Comparison of ENCODE assay signal across 1 cellular context in genomic region chr11:2839395-2839941, GRCh38.
A peak's percentile ranks its signal among the peaks of the same experiment; 100 is the strongest.
TF ChIP-seq lines count a peak whose summit lies in the region.

No MANE protein-coding gene starts in this region.

TF ChIP-seq in HepG2, 621 proteins besides CTCF, POLR2A, EP300 and RAD21 (continued from another document and continues in another):
- TF ChIP-seq REST (IDR thresholded peaks at IDR 0.05; ENCODE audit: borderline replicate concordance in 1 of 2, low read depth in 1 of 2, low read length in 2 of 2), result no peak
- peak; percentile 54; the same call in 1 of the 2 replicates for TF ChIP-seq FOXA3 (CRISPR knock-in tag; IDR thresholded peaks at IDR 0.05)
- no peak for TF ChIP-seq FOXJ3 (CRISPR knock-in tag; IDR thresholded peaks at IDR 0.05; ENCODE audit: borderline replicate concordance)
- no peak for TF ChIP-seq PHF5A (CRISPR knock-in tag; IDR thresholded peaks at IDR 0.05; ENCODE audit: low read depth, unreplicated experiment)
- no peak for TF ChIP-seq CEBPZ (IDR thresholded peaks at IDR 0.05; ENCODE audit: low read length)
- TF ChIP-seq BCL6 (CRISPR knock-in tag; IDR thresholded peaks at IDR 0.05), result no peak
- TF ChIP-seq, protein P1, sequence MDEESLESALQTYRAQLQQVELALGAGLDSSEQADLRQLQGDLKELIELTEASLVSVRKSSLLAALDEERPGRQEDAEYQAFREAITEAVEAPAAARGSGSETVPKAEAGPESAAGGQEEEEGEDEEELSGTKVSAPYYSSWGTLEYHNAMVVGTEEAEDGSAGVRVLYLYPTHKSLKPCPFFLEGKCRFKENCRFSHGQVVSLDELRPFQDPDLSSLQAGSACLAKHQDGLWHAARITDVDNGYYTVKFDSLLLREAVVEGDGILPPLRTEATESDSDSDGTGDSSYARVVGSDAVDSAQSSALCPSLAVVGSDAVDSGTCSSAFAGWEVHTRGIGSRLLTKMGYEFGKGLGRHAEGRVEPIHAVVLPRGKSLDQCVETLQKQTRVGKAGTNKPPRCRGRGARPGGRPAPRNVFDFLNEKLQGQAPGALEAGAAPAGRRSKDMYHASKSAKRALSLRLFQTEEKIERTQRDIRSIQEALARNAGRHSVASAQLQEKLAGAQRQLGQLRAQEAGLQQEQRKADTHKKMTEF (CRISPR knock-in tag; IDR thresholded peaks at IDR 0.05), result peak; percentile 54; the same call in 1 of the 2 replicates
- no peak for TF ChIP-seq ZNF20 (CRISPR knock-in tag; IDR thresholded peaks at IDR 0.05)
- no peak for TF ChIP-seq TAF1 (CRISPR knock-in tag; IDR thresholded peaks at IDR 0.05)
- no peak for TF ChIP-seq ZNF609 (CRISPR knock-in tag; IDR thresholded peaks at IDR 0.05; ENCODE audit: borderline replicate concordance)
- no peak for TF ChIP-seq ZMYM3 (CRISPR knock-in tag; IDR thresholded peaks at IDR 0.05)
- no peak for TF ChIP-seq ZNF552 (CRISPR knock-in tag; IDR thresholded peaks at IDR 0.05; ENCODE audit: borderline replicate concordance)
- TF ChIP-seq SOX13 (IDR thresholded peaks at IDR 0.05), result no peak
- peak in 1 of 2 experiments; percentile 38; a peak in 2 of 4 replicates for TF ChIP-seq SOX13 (CRISPR knock-in tag; conservative IDR thresholded peaks at IDR 0.05 in 1 of 2, IDR thresholded peaks at IDR 0.05 in 1 of 2)
- no peak for TF ChIP-seq TOE1 (CRISPR knock-in tag; IDR thresholded peaks at IDR 0.05)
- TF ChIP-seq ZNF101 (CRISPR knock-in tag; IDR thresholded peaks at IDR 0.05; ENCODE audit: borderline replicate concordance, low read depth), result no peak
- no peak; the same call in 1 of the 2 replicates for TF ChIP-seq PITX1 (CRISPR knock-in tag; IDR thresholded peaks at IDR 0.05)
- no peak for TF ChIP-seq ZNF205 (CRISPR knock-in tag; IDR thresholded peaks at IDR 0.05)
- TF ChIP-seq HMG20B (CRISPR knock-in tag; conservative IDR thresholded peaks at IDR 0.05), result no peak
- no peak for TF ChIP-seq MED8 (CRISPR knock-in tag; IDR thresholded peaks at IDR 0.05; ENCODE audit: insufficient replicate concordance)
- TF ChIP-seq ZNF33B (CRISPR knock-in tag; IDR thresholded peaks at IDR 0.05), result no peak
- no peak for TF ChIP-seq ZNF12 (CRISPR knock-in tag; IDR thresholded peaks at IDR 0.05)
- no peak for TF ChIP-seq MTA3 (CRISPR knock-in tag; IDR thresholded peaks at IDR 0.05)
- no peak for TF ChIP-seq NCOA1 (CRISPR knock-in tag; IDR thresholded peaks at IDR 0.05)
- TF ChIP-seq, protein P2, sequence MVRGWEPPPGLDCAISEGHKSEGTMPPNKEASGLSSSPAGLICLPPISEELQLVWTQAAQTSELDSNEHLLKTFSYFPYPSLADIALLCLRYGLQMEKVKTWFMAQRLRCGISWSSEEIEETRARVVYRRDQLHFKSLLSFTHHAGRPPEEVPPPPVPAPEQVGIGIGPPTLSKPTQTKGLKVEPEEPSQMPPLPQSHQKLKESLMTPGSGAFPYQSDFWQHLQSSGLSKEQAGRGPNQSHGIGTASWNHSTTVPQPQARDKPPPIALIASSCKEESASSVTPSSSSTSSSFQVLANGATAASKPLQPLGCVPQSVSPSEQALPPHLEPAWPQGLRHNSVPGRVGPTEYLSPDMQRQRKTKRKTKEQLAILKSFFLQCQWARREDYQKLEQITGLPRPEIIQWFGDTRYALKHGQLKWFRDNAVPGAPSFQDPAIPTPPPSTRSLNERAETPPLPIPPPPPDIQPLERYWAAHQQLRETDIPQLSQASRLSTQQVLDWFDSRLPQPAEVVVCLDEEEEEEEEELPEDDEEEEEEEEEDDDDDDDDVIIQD (CRISPR knock-in tag; IDR thresholded peaks at IDR 0.05; ENCODE audit: low read depth), result no peak
- no peak for TF ChIP-seq TBP (CRISPR knock-in tag; IDR thresholded peaks at IDR 0.05)
- TF ChIP-seq ZKSCAN1 (IDR thresholded peaks at IDR 0.05; ENCODE audit: low read length), result no peak
- no peak for TF ChIP-seq HMG20A (CRISPR knock-in tag; IDR thresholded peaks at IDR 0.05; ENCODE audit: borderline replicate concordance)
- TF ChIP-seq ERF (CRISPR knock-in tag; IDR thresholded peaks at IDR 0.05), result no peak; the same call in 1 of the 2 replicates
- no peak for TF ChIP-seq HNF1B (CRISPR knock-in tag; IDR thresholded peaks at IDR 0.05)
- no peak for TF ChIP-seq ARNTL (CRISPR knock-in tag; IDR thresholded peaks at IDR 0.05)
- TF ChIP-seq DDIT3 (CRISPR knock-in tag; IDR thresholded peaks at IDR 0.05), result no peak
- no peak for TF ChIP-seq CBX5 (CRISPR knock-in tag; IDR thresholded peaks at IDR 0.05; ENCODE audit: borderline replicate concordance)
- no peak for TF ChIP-seq ZNF652 (CRISPR knock-in tag; IDR thresholded peaks at IDR 0.05; ENCODE audit: borderline replicate concordance, low read depth)
- TF ChIP-seq SP5 (CRISPR knock-in tag; IDR thresholded peaks at IDR 0.05; ENCODE audit: borderline replicate concordance, low read depth), result no peak
- no peak; the same call in 1 of the 2 replicates for TF ChIP-seq UBTF (CRISPR knock-in tag; IDR thresholded peaks at IDR 0.05)
- no peak for TF ChIP-seq SNAI1 (CRISPR knock-in tag; IDR thresholded peaks at IDR 0.05; ENCODE audit: borderline replicate concordance)
- TF ChIP-seq ZNF660 (CRISPR knock-in tag; IDR thresholded peaks at IDR 0.05; ENCODE audit: borderline replicate concordance, low read depth), result no peak
- no peak for TF ChIP-seq CENPX (CRISPR knock-in tag; IDR thresholded peaks at IDR 0.05)
- no peak for TF ChIP-seq ZNF562 (CRISPR knock-in tag; IDR thresholded peaks at IDR 0.05; ENCODE audit: borderline replicate concordance)
- no peak for TF ChIP-seq SIN3A (IDR thresholded peaks at IDR 0.05; ENCODE audit: borderline replicate concordance, low read depth, low read length)
- peak; percentile 59; the same call in 1 of the 2 replicates for TF ChIP-seq MYC (CRISPR knock-in tag; IDR thresholded peaks at IDR 0.05; ENCODE audit: borderline replicate concordance)
- TF ChIP-seq DMAP1 (CRISPR knock-in tag; IDR thresholded peaks at IDR 0.05), result peak; percentile 35; the same call in 1 of the 2 replicates
- no peak for TF ChIP-seq EEA1 (CRISPR knock-in tag; IDR thresholded peaks at IDR 0.05; ENCODE audit: borderline replicate concordance)
